8 cellular contexts compared by ENCODE assay signal in the genomic region with DNA sequence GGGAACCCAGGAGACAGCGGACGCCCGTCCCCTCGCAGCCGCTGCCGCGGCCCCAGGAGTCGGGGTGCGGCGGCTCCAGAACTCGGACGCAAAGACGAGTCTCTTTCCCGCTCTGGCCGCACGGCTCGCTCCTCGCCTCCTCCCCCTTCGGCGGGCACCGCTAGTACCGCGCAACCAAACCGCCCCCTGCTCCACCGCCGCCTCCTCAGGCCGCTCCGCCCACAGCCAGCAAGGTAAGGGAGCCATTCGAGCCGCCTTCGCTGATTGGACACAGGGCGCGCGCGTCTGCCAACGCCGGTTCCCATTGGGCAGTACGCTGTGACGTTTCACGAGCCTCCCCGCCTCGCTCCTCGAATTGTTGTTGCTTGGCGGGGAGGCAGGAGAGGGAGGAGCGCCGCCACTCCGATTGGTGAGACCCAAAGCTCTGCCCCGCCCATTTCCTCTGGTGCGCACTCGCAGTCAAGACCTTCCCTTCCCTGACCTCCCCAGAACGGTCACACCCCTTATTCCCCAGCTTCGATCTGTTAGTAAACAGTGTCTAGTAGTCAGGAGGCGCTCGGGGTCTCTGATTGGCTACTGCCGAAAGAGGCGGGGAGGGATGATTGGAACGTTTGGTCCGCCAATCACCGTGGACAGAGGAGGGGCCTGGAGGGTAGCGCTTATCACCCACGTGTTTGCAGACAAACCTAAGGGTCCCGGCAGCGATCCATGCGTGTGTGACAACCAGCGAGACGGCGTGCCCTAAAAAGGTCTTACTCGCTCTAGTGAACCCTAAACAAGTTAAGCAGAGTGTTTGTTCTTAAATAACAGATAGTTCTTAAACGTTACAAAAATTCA. TPM values are rescaled to one million over a fixed set of nuclear protein-coding genes. Genes with fewer than 3 reads are reported as not detected.
DNase-seq lines count a peak whose midpoint lies in the region; ATAC-seq, FAIRE-seq and TF ChIP-seq lines count a peak whose summit lies in the region.

Gene RPS6KA5, minus strand, starts transcription at position 170 of the 837 bp plus-strand sequence. CDS start 207 bp downstream, outside the sequence.

- H3K36me3 ChIP-seq in bronchial epithelial cell (ENCODE audit: control insufficient read depth, insufficient read depth, low read length) = no peaks in the 10 kb centered on the region
- no peaks in the 10 kb centered on the region for H3K36me3 ChIP-seq in small intestine (ENCODE audit: control insufficient read depth in 2 of 2, insufficient read depth in 2 of 2, low read length in 2 of 2)

- H3K27ac ChIP-seq in small intestine (ENCODE audit: low read depth in 1 of 2, low read length in 1 of 2) = peak within 1 kb of the TSS; percentile 93 to 98

- H3K9me3 ChIP-seq in small intestine (ENCODE audit: control insufficient read depth, low read depth) = no peaks in the 10 kb centered on the region

- POLR2A ChIA-PET in AG04449 (lab: Yijun Ruan, JAX) = no interaction called here

- peak; percentile 88 for ATAC-seq in GM18907 (IDR thresholded peaks at IDR 0.05; ENCODE audit: unreplicated experiment)
- peak; percentile 85 for ATAC-seq in HG03159 (IDR thresholded peaks at IDR 0.05; ENCODE audit: unreplicated experiment)

- 0% methylated on average over 59 to 69 of the region's 69 CpGs for WGBS in small intestine, 3 donors

- DNase-seq in AG04449 (ENCODE audit: low read depth, low spot score) (peak; percentile 99), NCI-H2227 treated with DMSO at 0.1 percent for 48 hours (lab: John Stamatoyannopoulos, UW) (peak; percentile 99), bronchial epithelial cell (ENCODE audit: low read depth) (peak; percentile 99), iPS-NIHi11 (ENCODE audit: low spot score) (peak; percentile 94), small intestine (peak; percentile 100)

- FAIRE-seq in bronchial epithelial cell (lab: Jason Lieb, UNC) (peak; percentile 98), small intestine (lab: Jason Lieb, UNC) (peak; percentile 94)

- H3K27me3 ChIP-seq in bronchial epithelial cell (ENCODE audit: control insufficient read depth, insufficient read depth, low read length) (no peaks in the 10 kb centered on the region), small intestine (ENCODE audit: control insufficient read depth in 2 of 2, insufficient read depth in 2 of 2, low read length in 2 of 2) (no peaks in the 10 kb centered on the region)

- CTCF ChIA-PET in AG04449 (lab: Yijun Ruan, JAX) = interaction anchor here (0.7 to 1.9 kb wide), 5 partner anchors 53 to 113 kb away, joined by 3 to 7 read pairs (median 3); partner anchors contain the start of gene DGLUCY

- TF ChIP-seq CTCF in AG04449 (IDR thresholded peaks at IDR 0.05; ENCODE audit: insufficient read depth, low read length, missing control alignments) = no peak
- TF ChIP-seq CTCF in WI38 (IDR thresholded peaks at IDR 0.05; ENCODE audit: low read depth, low read length) = no peak
- no peak for TF ChIP-seq CTCF in bronchial epithelial cell (IDR thresholded peaks at IDR 0.05; ENCODE audit: insufficient read depth, low read length, severe bottlenecking)

- H3K4me3 ChIP-seq in AG04449 (ENCODE audit: low read depth, low read length) (peak within 1 kb of the TSS; percentile 86), WI38 (ENCODE audit: low read depth, low read length) (peak within 1 kb of the TSS; percentile 79), bronchial epithelial cell (ENCODE audit: low read depth, low read length) (peak within 1 kb of the TSS; percentile 66), small intestine (ENCODE audit: low read depth in 1 of 2, low read length in 2 of 2) (peak within 1 kb of the TSS; percentile 78 to 95)

- peaks cover 1 to 3% of the 10 kb centered on the region in 2 donors for H3K4me1 ChIP-seq in small intestine (ENCODE audit: control insufficient read depth in 2 of 2, insufficient read depth in 1 of 2, low read depth in 1 of 2, low read length in 1 of 2)

RNA-seq across cellular contexts. Expression of gene RPS6KA5, which starts in this region (rescaled TPM):
- 1.8 and 2.9 TPM in 2 replicates for total RNA-seq in bronchial epithelial cell
- polyA plus RNA-seq in small intestine = 1 to 10 TPM; 1.9 to 5.1 (median 2.4) TPM

Comparison
In these comparisons a context has a peak if more than half of its experiments do, and no peak if none do; other contexts are left out.
1. Peak in every context shown above with its lines: DNase-seq, ATAC-seq, H3K4me3 ChIP-seq and H3K27ac ChIP-seq.